ENCODE assay signal across 1 cellular context in genomic region chr18:50982086-50982801, GRCh38.
TF ChIP-seq lines count a peak whose summit lies in the region.

No MANE protein-coding gene starts in this region.

TF ChIP-seq in HepG2, 621 proteins besides CTCF, POLR2A, EP300 and RAD21:
- TF ChIP-seq MAFK (conservative IDR thresholded peaks at IDR 0.05 in 1 of 2, IDR thresholded peaks at IDR 0.05 in 1 of 2; ENCODE audit: low read length in 2 of 2) (peak; percentile 88 to 90), ZNF740 (CRISPR knock-in tag; IDR thresholded peaks at IDR 0.05) (no peak), MAFF (IDR thresholded peaks at IDR 0.05; ENCODE audit: low read depth, low read length) (peak; percentile 82)
